27 cellular contexts compared by ENCODE assay signal in the genomic region with DNA sequence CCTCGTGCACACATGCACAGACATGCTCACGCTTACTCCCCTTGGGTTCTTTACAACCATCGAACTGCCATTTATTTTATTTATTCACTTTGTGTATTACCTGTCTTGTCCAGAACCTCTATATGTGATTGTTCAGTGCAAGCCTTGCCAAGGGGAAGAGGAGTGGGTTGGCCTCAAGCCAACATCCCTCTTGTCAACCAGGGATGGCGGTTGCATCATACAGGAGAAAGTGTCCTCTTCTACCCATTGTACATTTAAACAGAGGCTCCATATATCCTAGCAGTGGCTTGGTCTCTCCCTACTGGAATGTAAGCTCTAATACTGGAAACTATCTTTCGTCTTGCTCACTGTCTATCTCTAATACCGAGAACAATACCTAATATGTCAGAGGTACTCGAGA.
DNase-seq lines count a peak whose midpoint lies in the region; ATAC-seq and TF ChIP-seq lines count a peak whose summit lies in the region.
"Had no signal": no experiment of that assay in that cellular context is flagged by ENCODE, and none has a peak within 500 bp of the region (broad histone marks: within the 10 kb centered on the region; RNA-seq: fewer than 3 reads in every experiment).

No MANE protein-coding gene starts in this region.

- ATAC-seq in WTC11 = no peak
- ATAC-seq: A549; activated CD8-positive, alpha-beta T cell treated with anti-CD3 and anti-CD28 coated beads, Interleukin-2, amount 10 ng/mL, durations not matched to agents 7 days and 5 days; gastrocnemius medialis; pancreas had no signal

- TF ChIP-seq CTCF in WTC11 (IDR thresholded peaks at IDR 0.05) (no peak), testis (IDR thresholded peaks at IDR 0.05) (no peak)

- 87 to 95% methylated on average over 7 of the region's 7 CpGs for WGBS in testis, 2 donors

- no peaks in the 10 kb centered on the region for H3K9me3 Mint-ChIP-seq in WTC11
- H3K9me3 Mint-ChIP-seq: activated naive CD4-positive, alpha-beta T cell treated with anti-CD3 and anti-CD28 coated beads for 36 hours; endodermal cell; H9 had no signal

- no peaks in the 10 kb centered on the region for H3K4me1 ChIP-seq in testis
- H3K4me1 ChIP-seq: A549, esophagus squamous epithelium, gastrocnemius medialis, pancreas, right atrium auricular region, tibial nerve had no signal

- TF ChIP-seq POLR2A in testis (IDR thresholded peaks at IDR 0.05) = no peak

- POLR2A ChIA-PET in WTC11 (lab: Charles Lee) = no interaction called here

- no peaks in the 10 kb centered on the region for H3K4me1 Mint-ChIP-seq in WTC11
- H3K4me1 Mint-ChIP-seq: H9, nephron progenitor cell had no signal

- H3K27ac ChIP-seq in testis = no peak overlapping the region
- H3K27ac ChIP-seq: A549, coronary artery, esophagus squamous epithelium, gastrocnemius medialis, pancreas, right atrium auricular region, tibial nerve had no signal

- no peak overlapping the region for H3K4me3 ChIP-seq in testis
- H3K4me3 ChIP-seq: A549, coronary artery, esophagus squamous epithelium, gastrocnemius medialis, pancreas, right atrium auricular region, tibial nerve had no signal

- no peaks in the 10 kb centered on the region for H3K27me3 Mint-ChIP-seq in WTC11 (ENCODE audit: low read depth)
- H3K27me3 Mint-ChIP-seq: stimulated activated naive CD8-positive, alpha-beta T cell treated with anti-CD3 and anti-CD28 coated beads, Interleukin-15, Interleukin-2, amounts not matched to agents 100 ng/mL and 50 ng/mL, for 24 hours had no signal

- no peaks in the 10 kb centered on the region for H3K27me3 ChIP-seq in testis
- H3K27me3 ChIP-seq: esophagus squamous epithelium, gastrocnemius medialis, pancreas, right atrium auricular region, tibial nerve had no signal

- DNase-seq in NCI-H2196 (lab: John Stamatoyannopoulos, UW; ENCODE audit: unreplicated experiment) (peak; percentile 54), NCI-H2196 treated with DMSO at 0.1 percent for 48 hours (lab: John Stamatoyannopoulos, UW; ENCODE audit: unreplicated experiment) (no peak), NCI-H1105 treated with DMSO at 0.1 percent for 48 hours (lab: John Stamatoyannopoulos, UW) (peak; percentile 88), NCI-H345 (lab: John Stamatoyannopoulos, UW) (peak; percentile 95), WTC11 (ENCODE audit: low spot score) (no peak), testis (no peak)
- DNase-seq in activated effector memory CD4-positive, alpha-beta T cell treated with Interleukin-2 at 50 U/mL for 16 hours = no peak
- no peak for DNase-seq in stimulated activated CD8-positive, alpha-beta memory T cell treated with anti-CD3 and anti-CD28 coated beads, Interleukin-4, amount 100 ng/mL, for 48 hours
- DNase-seq: activated CD4-positive, alpha-beta T cell treated with anti-CD3 and anti-CD28 coated beads for 1 hour; activated CD8-positive, alpha-beta T cell treated with anti-CD3 and anti-CD28 coated beads, Interleukin-2, amount 10 ng/mL, durations not matched to agents 7 days and 5 days; activated naive CD4-positive, alpha-beta T cell treated with anti-CD3 and anti-CD28 coated beads for 36 hours; activated T-cell treated with anti-CD3 and anti-CD28 coated beads, Interleukin-2, amount 50 U/mL, for 1 hour; amygdala; endodermal cell; esophagus squamous epithelium; gastrocnemius medialis; GDM1; H9; midbrain; nephron progenitor cell; pancreas; stimulated activated CD4-positive, alpha-beta T cell treated with anti-CD3 and anti-CD28 coated beads, Interleukin-4, amount 100 ng/mL, for 4 hours had no signal

- no peak overlapping the region for H3K4me3 Mint-ChIP-seq in WTC11
- H3K4me3 Mint-ChIP-seq: activated CD8-positive, alpha-beta T cell treated with anti-CD3 and anti-CD28 coated beads, Interleukin-2, amount 10 ng/mL, durations not matched to agents 7 days and 5 days; activated naive CD4-positive, alpha-beta T cell treated with anti-CD3 and anti-CD28 coated beads for 36 hours; endodermal cell; H9; nephron progenitor cell; stimulated activated naive CD8-positive, alpha-beta T cell treated with anti-CD3 and anti-CD28 coated beads, Interleukin-15, Interleukin-2, amounts not matched to agents 100 ng/mL and 50 ng/mL, for 24 hours had no signal

- intact Hi-C loops in testis (cut with DNase I; ENCODE audit: low total_unique reads) = no loop called here

- H3K9me3 ChIP-seq in testis = no peaks in the 10 kb centered on the region
- H3K9me3 ChIP-seq: esophagus squamous epithelium, gastrocnemius medialis, pancreas had no signal

- no peaks in the 10 kb centered on the region for H3K36me3 Mint-ChIP-seq in WTC11

- no peaks in the 10 kb centered on the region for H3K36me3 ChIP-seq in testis (ENCODE audit: low read depth, missing control alignments)
- H3K36me3 ChIP-seq: esophagus squamous epithelium, gastrocnemius medialis, pancreas, right atrium auricular region, tibial nerve had no signal

- CTCF ChIA-PET in WTC11 (lab: Charles Lee) = no interaction called here

- no peak overlapping the region for H3K27ac Mint-ChIP-seq in WTC11
- H3K27ac Mint-ChIP-seq: activated CD8-positive, alpha-beta T cell treated with anti-CD3 and anti-CD28 coated beads, Interleukin-2, amount 10 ng/mL, durations not matched to agents 7 days and 5 days; activated naive CD4-positive, alpha-beta T cell treated with anti-CD3 and anti-CD28 coated beads for 36 hours; endodermal cell; nephron progenitor cell; stimulated activated naive CD8-positive, alpha-beta T cell treated with anti-CD3 and anti-CD28 coated beads, Interleukin-15, Interleukin-2, amounts not matched to agents 100 ng/mL and 50 ng/mL, for 24 hours had no signal

TF ChIP-seq in WTC11, 78 proteins besides CTCF, POLR2A, EP300 and RAD21:
- 0 out of 2 replicates have a peak, but pooled peaks have one; percentile 37 for TF ChIP-seq GABPB1 (CRISPR knock-in tag; IDR thresholded peaks at IDR 0.05)
- no peak for TF ChIP-seq MAX (CRISPR knock-in tag; IDR thresholded peaks at IDR 0.05)
- no peak for TF ChIP-seq E2F4 (CRISPR knock-in tag; IDR thresholded peaks at IDR 0.05; ENCODE audit: borderline replicate concordance, low read depth)
- TF ChIP-seq E2F5 (CRISPR knock-in tag; IDR thresholded peaks at IDR 0.05) = no peak
- TF ChIP-seq EMX1 (CRISPR knock-in tag; IDR thresholded peaks at IDR 0.05) = no peak

Comparison
In these comparisons a context has a peak if more than half of its experiments do, and no peak if none do; other contexts are left out.
1. DNase-seq: peak in NCI-H2196 (single experiment), NCI-H1105 treated with DMSO at 0.1 percent for 48 hours (single experiment) and NCI-H345 (single experiment); none in NCI-H2196 treated with DMSO at 0.1 percent for 48 hours (single experiment), WTC11 (single experiment), activated effector memory CD4-positive, alpha-beta T cell treated with Interleukin-2 at 50 U/mL for 16 hours (single experiment), stimulated activated CD8-positive, alpha-beta memory T cell treated with anti-CD3 and anti-CD28 coated beads, Interleukin-4, amount 100 ng/mL, for 48 hours (single experiment) and testis (single experiment).